ENCODE assay signal across 21 cellular contexts in the genomic region with DNA sequence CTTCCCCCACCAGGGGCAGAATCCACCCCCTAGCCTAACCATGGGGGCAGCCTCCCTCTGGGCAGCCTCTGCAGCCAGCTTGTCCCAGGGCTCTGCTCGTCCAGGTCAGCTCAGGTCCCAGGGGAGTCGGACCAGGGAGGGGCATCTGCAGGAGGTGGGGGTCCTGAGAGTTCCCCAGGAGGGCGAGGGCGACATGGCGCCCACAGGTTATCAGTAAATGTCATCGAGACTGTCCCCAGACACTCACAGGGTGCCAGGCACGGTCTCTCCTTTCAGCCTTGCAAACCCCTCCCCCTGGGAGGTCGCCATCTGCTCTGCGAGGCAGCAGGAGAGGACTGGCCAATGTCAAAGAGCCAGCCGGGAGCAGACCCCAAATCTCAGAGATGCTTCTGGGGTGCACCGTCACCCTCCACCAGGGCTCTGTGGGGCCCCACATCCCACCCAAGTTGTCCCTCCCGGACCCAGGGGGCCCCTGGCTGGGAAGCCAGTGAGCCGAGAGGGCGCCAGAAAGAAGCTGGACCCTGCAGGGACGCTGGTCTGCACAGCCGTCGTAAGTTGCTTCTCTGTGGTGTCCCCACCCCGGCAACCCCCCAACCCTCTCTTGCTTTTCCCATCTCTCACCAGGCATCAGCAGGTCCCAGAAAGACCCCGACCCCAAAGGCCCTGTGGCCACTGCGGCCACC.
"Had no signal": no experiment of that assay in that cellular context is flagged by ENCODE, and none has a peak within 500 bp of the region (broad histone marks: within the 10 kb centered on the region; RNA-seq: fewer than 3 reads in every experiment).

No MANE protein-coding gene starts in this region.

- H3K4me3 Mint-ChIP-seq: naive B cell; nephron; stimulated activated memory B cell treated with anti-CD40 and anti-IgM and Interleukin-4, amounts not matched to agents 10 μg/mL and 1 μg/mL and 100 μg/mL, for 72 hours; stimulated activated naive CD8-positive, alpha-beta T cell treated with anti-CD3 and anti-CD28 coated beads, Interleukin-15, Interleukin-2, amounts not matched to agents 100 ng/mL and 50 ng/mL, for 24 hours had no signal

- H3K36me3 Mint-ChIP-seq: naive B cell; stimulated activated memory B cell treated with anti-CD40 and anti-IgM and Interleukin-4, amounts not matched to agents 10 μg/mL and 1 μg/mL and 100 μg/mL, for 72 hours had no signal

- H3K27me3 Mint-ChIP-seq: stimulated activated naive CD8-positive, alpha-beta T cell treated with anti-CD3 and anti-CD28 coated beads, Interleukin-15, Interleukin-2, amounts not matched to agents 100 ng/mL and 50 ng/mL, for 24 hours had no signal

- H3K27ac Mint-ChIP-seq: naive B cell; nephron; stimulated activated memory B cell treated with anti-CD40 and anti-IgM and Interleukin-4, amounts not matched to agents 10 μg/mL and 1 μg/mL and 100 μg/mL, for 72 hours; stimulated activated naive CD8-positive, alpha-beta T cell treated with anti-CD3 and anti-CD28 coated beads, Interleukin-15, Interleukin-2, amounts not matched to agents 100 ng/mL and 50 ng/mL, for 24 hours had no signal

- H3K9me3 ChIP-seq: heart left ventricle, psoas muscle, spleen, tibial artery, upper lobe of left lung, uterus had no signal

- H3K27me3 ChIP-seq: upper lobe of left lung, uterus had no signal

- DNase-seq: dermis blood vessel endothelial cell; effector CD8-positive, alpha-beta T cell; foreskin melanocyte; hippocampal formation; left colon; mesendoderm; naive B cell; psoas muscle; retina; spleen; stimulated activated CD4-positive, alpha-beta T cell treated with anti-CD3 and anti-CD28 coated beads, Interleukin-15, amount 100 ng/mL, for 24 hours; stimulated activated CD4-positive, alpha-beta T cell treated with anti-CD3 and anti-CD28 coated beads, Interleukin-1b, Interleukin-23, amount 100 ng/mL, for 48 hours; stimulated activated CD4-positive, alpha-beta T cell treated with anti-CD3 and anti-CD28 coated beads, Interleukin-4, amount 100 ng/mL, for 24 hours; tibial artery; upper lobe of left lung; uterus had no signal

- ATAC-seq: heart left ventricle; left colon; psoas muscle; sciatic nerve; stimulated activated memory B cell treated with anti-CD40 and anti-IgM and Interleukin-4, amounts not matched to agents 10 μg/mL and 1 μg/mL and 100 μg/mL, for 72 hours had no signal

- H3K36me3 ChIP-seq: heart left ventricle, tibial artery, upper lobe of left lung, uterus had no signal

- H3K4me3 ChIP-seq: heart left ventricle, psoas muscle, spleen, tibial artery, upper lobe of left lung, uterus had no signal

- H3K9me3 Mint-ChIP-seq: naive B cell; nephron; stimulated activated memory B cell treated with anti-CD40 and anti-IgM and Interleukin-4, amounts not matched to agents 10 μg/mL and 1 μg/mL and 100 μg/mL, for 72 hours; stimulated activated naive CD8-positive, alpha-beta T cell treated with anti-CD3 and anti-CD28 coated beads, Interleukin-15, Interleukin-2, amounts not matched to agents 100 ng/mL and 50 ng/mL, for 24 hours had no signal

- H3K27ac ChIP-seq: heart left ventricle, psoas muscle, spleen, tibial artery, upper lobe of left lung, uterus had no signal
